Comparison of ENCODE assay signal across 12 cellular contexts in the genomic region with DNA sequence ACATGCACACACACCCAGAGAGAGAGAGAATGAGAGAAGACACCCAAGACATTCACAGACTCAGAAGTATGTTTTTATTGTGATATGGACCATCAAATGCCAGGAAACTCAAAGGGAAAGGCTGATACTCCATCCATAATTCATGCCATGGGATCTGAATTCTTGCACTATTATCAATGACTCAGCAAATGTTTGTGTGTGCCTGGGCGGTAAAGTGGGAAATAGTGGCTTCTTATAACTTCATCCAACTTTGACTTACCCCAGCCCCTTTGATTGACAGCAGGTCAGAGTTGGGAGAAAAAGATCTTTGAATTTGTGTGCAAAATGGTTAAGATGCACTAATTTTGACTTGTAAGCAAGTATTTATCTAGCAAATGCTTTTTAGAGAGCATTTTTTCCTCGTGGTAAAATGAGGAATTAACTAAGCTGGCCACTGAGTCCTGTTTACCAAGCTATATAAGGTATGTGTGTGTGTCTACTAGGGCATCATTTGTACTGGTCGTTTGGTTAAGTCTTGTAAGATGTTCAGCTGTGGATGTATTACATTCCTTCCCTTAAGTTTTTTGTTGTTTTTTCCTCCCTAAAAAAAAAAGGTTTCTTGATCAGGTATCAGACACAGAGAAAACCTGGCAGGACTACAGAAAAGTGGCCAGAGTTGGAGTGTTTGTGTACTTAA. TPM values are rescaled to one million over a fixed set of nuclear protein-coding genes. Genes with fewer than 3 reads are reported as not detected.
A peak's percentile ranks its signal among the peaks of the same experiment; 100 is the strongest.
DNase-seq lines count a peak whose midpoint lies in the region; ATAC-seq and TF ChIP-seq lines count a peak whose summit lies in the region.
"Had no signal": no experiment of that assay in that cellular context is flagged by ENCODE, and none has a peak within 500 bp of the region (broad histone marks: within the 10 kb centered on the region; RNA-seq: fewer than 3 reads in every experiment).

No MANE protein-coding gene starts in this region.

- no peak overlapping the region for H2AFZ ChIP-seq in neural progenitor cell (replicated peaks)

- no peak for TF ChIP-seq EP300 in esophagus muscularis mucosa (IDR thresholded peaks at IDR 0.05)

- POLR2A ChIA-PET in A673 (lab: Charles Lee; ENCODE audit: low non-redundant PET): no interaction called here

- H3K4me1 ChIP-seq in A673 (ENCODE audit: insufficient read depth, low read length, poor library complexity, severe bottlenecking): peaks cover 43% of the 10 kb centered on the region
- H3K4me1 ChIP-seq in esophagus muscularis mucosa: peaks cover 16 to 51% (median 41%) of the 10 kb centered on the region in 4 donors
- H3K4me1 ChIP-seq in neural progenitor cell: peaks cover 39% of the 10 kb centered on the region

- H3K27ac ChIP-seq in A673 (ENCODE audit: low read depth, low read length, poor library complexity, severe bottlenecking) (peak overlapping the region; percentile 81), esophagus muscularis mucosa (replicated peaks in 1 of 4) (peak overlapping the region; percentile 70 to 97 (median 96)), neural progenitor cell (no peak overlapping the region)
- H3K27ac ChIP-seq: BLaER1 had no signal

- H3K36me3 Mint-ChIP-seq in neural progenitor cell: peaks cover 6% of the 10 kb centered on the region
- H3K36me3 Mint-ChIP-seq: immature natural killer cell; stimulated activated effector memory CD8-positive, alpha-beta T cell treated with anti-CD3 and anti-CD28 coated beads, Interleukin-12 subunit alpha, Interleukin-12 subunit beta, amount 100 ng/mL, for 72 hours had no signal

- H3K9me3 Mint-ChIP-seq in neural progenitor cell: no peaks in the 10 kb centered on the region
- H3K9me3 Mint-ChIP-seq: immature natural killer cell; stimulated activated effector memory CD8-positive, alpha-beta T cell treated with anti-CD3 and anti-CD28 coated beads, Interleukin-12 subunit alpha, Interleukin-12 subunit beta, amount 100 ng/mL, for 72 hours had no signal

- intact Hi-C loops in A673 (cut with micrococcal nuclease; ENCODE audit: unreplicated experiment) (loop anchor here (10.0 kb wide), 2 partner anchors 211 to 261 kb away; no protein-coding TSS in a partner anchor), esophagus muscularis mucosa (cut with DNase I) (loop anchor here (5.0 kb wide), 1 partner anchor 243 kb away; no protein-coding TSS in a partner anchor)

- H3K36me3 ChIP-seq in A673 (ENCODE audit: insufficient read depth, low read length, poor library complexity, severe bottlenecking) (no peaks in the 10 kb centered on the region), esophagus muscularis mucosa (peaks cover 0 to 15% (median 9%) of the 10 kb centered on the region in 4 donors), neural progenitor cell (no peaks in the 10 kb centered on the region)
- H3K36me3 ChIP-seq: BLaER1 had no signal

- TF ChIP-seq CTCF in A673 (conservative IDR thresholded peaks at IDR 0.05; ENCODE audit: low read depth, low read length): no peak
- no peak for TF ChIP-seq CTCF in esophagus muscularis mucosa (IDR thresholded peaks at IDR 0.05)
- no peak for TF ChIP-seq CTCF in neural progenitor cell (IDR thresholded peaks at IDR 0.05)

- H3K9ac ChIP-seq in neural progenitor cell: no peak overlapping the region
- H3K9ac ChIP-seq: BLaER1 had no signal

- H3K27me3 Mint-ChIP-seq in neural progenitor cell (ENCODE audit: insufficient read depth, low read depth): peaks cover 3% of the 10 kb centered on the region

- ATAC-seq in HG03457 (IDR thresholded peaks at IDR 0.05; ENCODE audit: unreplicated experiment): no peak
- ATAC-seq: stimulated activated effector memory CD8-positive, alpha-beta T cell treated with anti-CD3 and anti-CD28 coated beads, Interleukin-12 subunit alpha, Interleukin-12 subunit beta, amount 100 ng/mL, for 72 hours had no signal

- no peak for TF ChIP-seq POLR2A in esophagus muscularis mucosa (IDR thresholded peaks at IDR 0.05; ENCODE audit: low read depth)

- DNase-seq in A673 (ENCODE audit: low spot score): peak; percentile 49
- peak; percentile 54 for DNase-seq in NCI-H226
- DNase-seq in esophagus muscularis mucosa (ENCODE audit: extremely low spot score): no peak
- no peak for DNase-seq in neural progenitor cell (ENCODE audit: low spot score)
- DNase-seq in activated CD4-positive, alpha-beta T cell treated with anti-CD3 and anti-CD28 coated beads, Interleukin-2, amount 50 U/mL, for 4 hours: no peak
- no peak for DNase-seq in NCI-H524 (lab: John Stamatoyannopoulos, UW)
- no peak for DNase-seq in activated CD8-positive, alpha-beta memory T cell treated with anti-CD3 and anti-CD28 coated beads, Interleukin-2, amount 50 U/mL, for 48 hours
- DNase-seq: immature natural killer cell had no signal

- H3K4me2 ChIP-seq in neural progenitor cell: no peak overlapping the region
- H3K4me2 ChIP-seq: BLaER1 had no signal

- CTCF ChIA-PET in A673 (lab: Charles Lee): no interaction called here

- no peak overlapping the region for H3K4me3 Mint-ChIP-seq in neural progenitor cell
- H3K4me3 Mint-ChIP-seq: immature natural killer cell; stimulated activated effector memory CD8-positive, alpha-beta T cell treated with anti-CD3 and anti-CD28 coated beads, Interleukin-12 subunit alpha, Interleukin-12 subunit beta, amount 100 ng/mL, for 72 hours had no signal

- H3K27me3 ChIP-seq in A673 (replicated peaks; ENCODE audit: insufficient read depth, low read depth, low read length, poor library complexity) (no peaks in the 10 kb centered on the region), esophagus muscularis mucosa (no peaks in the 10 kb centered on the region), neural progenitor cell (no peaks in the 10 kb centered on the region)

- H3F3A ChIP-seq in neural progenitor cell (ENCODE audit: low read depth): peaks cover 18% of the 10 kb centered on the region

- H3K9me3 ChIP-seq in A673 (ENCODE audit: low read depth, low read length, poor library complexity, severe bottlenecking) (no peaks in the 10 kb centered on the region), esophagus muscularis mucosa (no peaks in the 10 kb centered on the region), neural progenitor cell (ENCODE audit: low read depth) (no peaks in the 10 kb centered on the region)
- H3K9me3 ChIP-seq: BLaER1 had no signal

- peaks cover 11% of the 10 kb centered on the region for H4K20me1 ChIP-seq in neural progenitor cell (ENCODE audit: low read depth)
- H4K20me1 ChIP-seq: BLaER1 had no signal

- H3K4me3 ChIP-seq in A673 (ENCODE audit: low read depth, low read length, poor library complexity, severe bottlenecking): no peak overlapping the region
- peak overlapping the region; percentile 0 to 41 (median 22) for H3K4me3 ChIP-seq in esophagus muscularis mucosa
- no peak overlapping the region for H3K4me3 ChIP-seq in neural progenitor cell
- H3K4me3 ChIP-seq: BLaER1, skin epidermis had no signal

- H3K27ac Mint-ChIP-seq in neural progenitor cell: peak overlapping the region; percentile 85
- H3K27ac Mint-ChIP-seq: immature natural killer cell; stimulated activated effector memory CD8-positive, alpha-beta T cell treated with anti-CD3 and anti-CD28 coated beads, Interleukin-12 subunit alpha, Interleukin-12 subunit beta, amount 100 ng/mL, for 72 hours had no signal

- H3K4me1 Mint-ChIP-seq in neural progenitor cell: peaks cover 49% of the 10 kb centered on the region

- BruUV-seq in A673 (replicated peaks; lab: Mats Ljungman, UMichigan): no TSS peak

- WGBS in esophagus muscularis mucosa: 25% methylated on average over 3 of the region's 3 CpGs

- H3K79me2 ChIP-seq in neural progenitor cell (ENCODE audit: low read depth): peaks cover 39% of the 10 kb centered on the region

RNA-seq across cellular contexts. Expression of a gene that starts 3.1 kb away (rescaled TPM):
- total RNA-seq in A673 (2021) (6.6 and 17.5 TPM in 2 replicates), esophagus muscularis mucosa (100 to 1,000 TPM; 418 to 749 (median 509) TPM), neural progenitor cell (ENCODE audit: low replicate concordance) (46.7 and 54.5 TPM in 2 replicates)

Comparison
In these comparisons a context has a peak if more than half of its experiments do, and no peak if none do; other contexts are left out.
1. DNase-seq: peak in A673 (single experiment) and NCI-H226 (single experiment); none in esophagus muscularis mucosa (single experiment), neural progenitor cell (single experiment), activated CD4-positive, alpha-beta T cell treated with anti-CD3 and anti-CD28 coated beads, Interleukin-2, amount 50 U/mL, for 4 hours (0 of 2), NCI-H524 (0 of 2) and activated CD8-positive, alpha-beta memory T cell treated with anti-CD3 and anti-CD28 coated beads, Interleukin-2, amount 50 U/mL, for 48 hours (single experiment).
2. H3K4me3 ChIP-seq: peak in esophagus muscularis mucosa (4 of 4); none in A673 (single experiment) and neural progenitor cell (single experiment).